Comparison of ENCODE assay signal across 9 cellular contexts in the genomic region with DNA sequence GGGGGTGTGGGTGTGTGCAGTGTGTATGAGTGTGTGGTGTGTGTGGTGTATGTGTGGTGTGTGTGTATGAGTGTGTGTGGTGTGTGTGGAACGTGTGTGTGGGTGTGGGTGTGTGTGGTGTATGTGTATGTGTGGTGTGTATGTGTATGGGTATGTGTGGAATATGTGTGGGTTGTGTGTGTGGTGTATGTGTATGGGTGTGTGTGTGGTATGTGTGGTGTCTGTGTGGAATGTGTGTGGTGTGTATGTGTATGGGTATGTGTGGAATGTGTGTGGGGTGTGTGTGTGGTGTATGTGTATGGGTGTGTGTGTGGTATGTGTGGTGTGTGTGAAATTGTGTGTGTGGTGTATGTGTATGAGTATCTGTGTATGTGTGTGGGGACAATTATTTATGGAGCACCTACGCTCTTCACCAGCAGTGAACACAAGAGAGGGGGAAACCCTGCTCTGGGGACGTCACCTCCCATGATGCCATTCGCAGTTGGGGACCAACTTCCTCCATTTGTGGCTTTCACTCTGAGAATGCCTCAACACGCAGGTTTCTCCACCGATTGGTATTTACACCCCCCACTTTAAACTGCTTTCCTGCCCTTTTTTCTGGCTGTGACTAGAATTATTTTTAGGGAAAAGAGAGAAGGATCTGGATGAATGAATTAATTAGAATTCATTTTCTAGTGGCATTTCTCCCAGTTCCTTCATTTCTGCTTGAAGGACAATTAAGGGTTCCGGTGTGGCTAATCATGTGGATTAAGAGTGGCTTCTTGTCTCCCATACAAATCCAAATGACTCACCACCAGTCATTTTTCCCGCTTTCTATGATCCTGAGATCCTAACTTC.
DNase-seq lines count a peak whose midpoint lies in the region; ATAC-seq, FAIRE-seq and TF ChIP-seq lines count a peak whose summit lies in the region.
"Had no signal": no experiment of that assay in that cellular context is flagged by ENCODE, and none has a peak within 500 bp of the region (broad histone marks: within the 10 kb centered on the region; RNA-seq: fewer than 3 reads in every experiment).

No MANE protein-coding gene starts in this region.

- TF ChIP-seq RAD21 in A549 (conservative IDR thresholded peaks at IDR 0.05 in 1 of 2, IDR thresholded peaks at IDR 0.05 in 1 of 2), result no peak

- H3K4me3 Mint-ChIP-seq in T-helper 2 cell treated with Interferon-gamma antibody and Interleukin-4, amounts not matched to agents 5 μg/mL and 100 μg/mL, for 36 hours, result no peak overlapping the region
- no peak overlapping the region for H3K4me3 Mint-ChIP-seq in Caco-2 (ENCODE audit: unreplicated experiment)

- POLR2A ChIA-PET in A549 (lab: Yijun Ruan, JAX), result no interaction called here
- POLR2A ChIA-PET in Caco-2 (lab: Charles Lee), result no interaction called here

- no peak for TF ChIP-seq POLR2A in A549 (IDR thresholded peaks at IDR 0.05; ENCODE audit: low read length)

- H3K36me3 ChIP-seq in psoas muscle (ENCODE audit: insufficient read depth in 1 of 2, low read depth in 1 of 2) (no peaks in the 10 kb centered on the region), Caco-2 (ENCODE audit: control insufficient read depth, insufficient read depth, low read length) (no peaks in the 10 kb centered on the region)

- H3K4me3 ChIP-seq in A549, result no peak overlapping the region
- H3K4me3 ChIP-seq in psoas muscle, result no peak overlapping the region
- no peak overlapping the region for H3K4me3 ChIP-seq in Caco-2 (ENCODE audit: low read depth, low read length)

- peaks cover 8% of the 10 kb centered on the region for H3K9me3 Mint-ChIP-seq in T-helper 2 cell treated with Interferon-gamma antibody and Interleukin-4, amounts not matched to agents 5 μg/mL and 100 μg/mL, for 36 hours
- no peaks in the 10 kb centered on the region for H3K9me3 Mint-ChIP-seq in Caco-2 (ENCODE audit: unreplicated experiment)

- H3K27me3 Mint-ChIP-seq in T-helper 2 cell treated with Interferon-gamma antibody and Interleukin-4, amounts not matched to agents 5 μg/mL and 100 μg/mL, for 36 hours (ENCODE audit: low read depth), result peaks cover 12% of the 10 kb centered on the region
- H3K27me3 Mint-ChIP-seq in Caco-2 (ENCODE audit: insufficient read depth, unreplicated experiment), result no peaks in the 10 kb centered on the region

- H3K4me1 Mint-ChIP-seq in T-helper 2 cell treated with Interferon-gamma antibody and Interleukin-4, amounts not matched to agents 5 μg/mL and 100 μg/mL, for 36 hours (ENCODE audit: low read depth), result peaks cover 14% of the 10 kb centered on the region
- H3K4me1 Mint-ChIP-seq in Caco-2 (ENCODE audit: low read depth, unreplicated experiment), result no peaks in the 10 kb centered on the region
- H3K4me1 Mint-ChIP-seq: brain had no signal

- no peak overlapping the region for H3K27ac ChIP-seq in A549
- H3K27ac ChIP-seq in psoas muscle, result no peak overlapping the region

- H3K27me3 ChIP-seq in psoas muscle (ENCODE audit: insufficient read depth in 3 of 3, low read length in 2 of 3) (peaks cover 0 to 22% (median 8%) of the 10 kb centered on the region in 3 donors), Caco-2 (replicated peaks; ENCODE audit: control insufficient read depth, insufficient read depth, low read length) (no peaks in the 10 kb centered on the region)

- TF ChIP-seq CTCF in A549 (IDR thresholded peaks at IDR 0.05), result no peak
- TF ChIP-seq CTCF in psoas muscle (IDR thresholded peaks at IDR 0.05), result no peak
- TF ChIP-seq CTCF in Caco-2 (IDR thresholded peaks at IDR 0.05; ENCODE audit: insufficient read depth in 1 of 2, low read depth in 1 of 2, low read length in 1 of 2, severe bottlenecking in 1 of 2, unreplicated experiment in 1 of 2), result no peak

- no TSS peak for BruUV-seq in Caco-2 (replicated peaks; lab: Mats Ljungman, UMichigan)

- 0 out of 3 replicates have a peak, but pooled peaks cover 4% of the 10 kb centered on the region for H3K4me1 ChIP-seq in A549
- H3K4me1 ChIP-seq in psoas muscle, result no peaks in the 10 kb centered on the region
- H3K4me1 ChIP-seq in Caco-2, result no peaks in the 10 kb centered on the region

- no peak overlapping the region for H3K27ac Mint-ChIP-seq in T-helper 2 cell treated with Interferon-gamma antibody and Interleukin-4, amounts not matched to agents 5 μg/mL and 100 μg/mL, for 36 hours
- H3K27ac Mint-ChIP-seq in Caco-2 (ENCODE audit: unreplicated experiment), result no peak overlapping the region

- 81% methylated on average over 8 of the region's 8 CpGs for WGBS in A549 (ENCODE audit: missing lambda C conversion rate)
- 32 to 49% (median 40%) methylated on average over 8 of the region's 8 CpGs for WGBS in psoas muscle, 3 donors

- FAIRE-seq in A549 (lab: Jason Lieb, UNC), result peak; percentile 39

- peaks cover 3% of the 10 kb centered on the region; the same call in 1 of the 3 replicates for H3K9me3 ChIP-seq in A549
- H3K9me3 ChIP-seq in psoas muscle, result no peaks in the 10 kb centered on the region
- no peaks in the 10 kb centered on the region for H3K9me3 ChIP-seq in Caco-2

- CTCF ChIA-PET in A549 (lab: Yijun Ruan, JAX) (no interaction called here), Caco-2 (lab: Charles Lee) (no interaction called here)

- no peak for DNase-seq in A549 (ENCODE audit: low read depth in 1 of 2, low spot score in 1 of 2)
- peak; percentile 85 for DNase-seq in T-helper 2 cell treated with Interferon-gamma antibody and Interleukin-4, amounts not matched to agents 5 μg/mL and 100 μg/mL, for 36 hours (ENCODE audit: low spot score)
- peak; percentile 51 to 58 for DNase-seq in stimulated activated CD8-positive, alpha-beta memory T cell treated with anti-CD3 and anti-CD28 coated beads, Interleukin-7, amount 100 ng/mL, for 4 hours (ENCODE audit: low read depth in 2 of 2)
- no peak for DNase-seq in psoas muscle
- no peak for DNase-seq in Caco-2

- intact Hi-C loops in psoas muscle (cut with DNase I) (loop anchor here in 1 of 2 donors (2.0 kb wide), 1 partner anchor 21 kb away; no protein-coding TSS in a partner anchor), Caco-2 (cut with micrococcal nuclease; ENCODE audit: unreplicated experiment) (no loop called here)

- no peak overlapping the region for H3K4me2 ChIP-seq in A549

- no peak for ATAC-seq in A549
- peak; percentile 86 for ATAC-seq in GM19043 (IDR thresholded peaks at IDR 0.05; ENCODE audit: low read depth, unreplicated experiment)
- peak; percentile 94 for ATAC-seq in HG03135 (IDR thresholded peaks at IDR 0.05; ENCODE audit: unreplicated experiment)
- peak; percentile 64 for ATAC-seq in esophagus mucosa
- ATAC-seq in psoas muscle, result no peak

- no peak for TF ChIP-seq EP300 in A549 (IDR thresholded peaks at IDR 0.05)

- no peaks in the 10 kb centered on the region for H3K36me3 Mint-ChIP-seq in T-helper 2 cell treated with Interferon-gamma antibody and Interleukin-4, amounts not matched to agents 5 μg/mL and 100 μg/mL, for 36 hours (ENCODE audit: low read depth)
- no peaks in the 10 kb centered on the region for H3K36me3 Mint-ChIP-seq in Caco-2 (ENCODE audit: insufficient read depth, unreplicated experiment)
- H3K36me3 Mint-ChIP-seq: brain had no signal

TF ChIP-seq in A549, 52 proteins besides CTCF, POLR2A, EP300 and RAD21 (continues in another document):
- no peak for TF ChIP-seq FOSB (CRISPR knock-in tag; IDR thresholded peaks at IDR 0.05)
- TF ChIP-seq CHD2 (IDR thresholded peaks at IDR 0.05; ENCODE audit: low read length, partially characterized antibody), result no peak
- TF ChIP-seq, protein P1, sequence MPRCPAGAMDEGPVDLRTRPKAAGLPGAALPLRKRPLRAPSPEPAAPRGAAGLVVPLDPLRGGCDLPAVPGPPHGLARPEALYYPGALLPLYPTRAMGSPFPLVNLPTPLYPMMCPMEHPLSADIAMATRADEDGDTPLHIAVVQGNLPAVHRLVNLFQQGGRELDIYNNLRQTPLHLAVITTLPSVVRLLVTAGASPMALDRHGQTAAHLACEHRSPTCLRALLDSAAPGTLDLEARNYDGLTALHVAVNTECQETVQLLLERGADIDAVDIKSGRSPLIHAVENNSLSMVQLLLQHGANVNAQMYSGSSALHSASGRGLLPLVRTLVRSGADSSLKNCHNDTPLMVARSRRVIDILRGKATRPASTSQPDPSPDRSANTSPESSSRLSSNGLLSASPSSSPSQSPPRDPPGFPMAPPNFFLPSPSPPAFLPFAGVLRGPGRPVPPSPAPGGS (IDR thresholded peaks at IDR 0.05), result no peak
- no peak for TF ChIP-seq ZFP36 (IDR thresholded peaks at IDR 0.05; ENCODE audit: borderline replicate concordance, partially characterized antibody)
- no peak for TF ChIP-seq HOXA7 (CRISPR knock-in tag; IDR thresholded peaks at IDR 0.05)
- TF ChIP-seq, protein P2, sequence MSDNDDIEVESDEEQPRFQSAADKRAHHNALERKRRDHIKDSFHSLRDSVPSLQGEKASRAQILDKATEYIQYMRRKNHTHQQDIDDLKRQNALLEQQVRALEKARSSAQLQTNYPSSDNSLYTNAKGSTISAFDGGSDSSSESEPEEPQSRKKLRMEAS (IDR thresholded peaks at IDR 0.05), result no peak
- TF ChIP-seq ZSCAN20 (CRISPR knock-in tag; IDR thresholded peaks at IDR 0.05), result no peak
- no peak for TF ChIP-seq POLR2AphosphoS2 (conservative IDR thresholded peaks at IDR 0.05; ENCODE audit: low read length)
- TF ChIP-seq, protein P3, sequence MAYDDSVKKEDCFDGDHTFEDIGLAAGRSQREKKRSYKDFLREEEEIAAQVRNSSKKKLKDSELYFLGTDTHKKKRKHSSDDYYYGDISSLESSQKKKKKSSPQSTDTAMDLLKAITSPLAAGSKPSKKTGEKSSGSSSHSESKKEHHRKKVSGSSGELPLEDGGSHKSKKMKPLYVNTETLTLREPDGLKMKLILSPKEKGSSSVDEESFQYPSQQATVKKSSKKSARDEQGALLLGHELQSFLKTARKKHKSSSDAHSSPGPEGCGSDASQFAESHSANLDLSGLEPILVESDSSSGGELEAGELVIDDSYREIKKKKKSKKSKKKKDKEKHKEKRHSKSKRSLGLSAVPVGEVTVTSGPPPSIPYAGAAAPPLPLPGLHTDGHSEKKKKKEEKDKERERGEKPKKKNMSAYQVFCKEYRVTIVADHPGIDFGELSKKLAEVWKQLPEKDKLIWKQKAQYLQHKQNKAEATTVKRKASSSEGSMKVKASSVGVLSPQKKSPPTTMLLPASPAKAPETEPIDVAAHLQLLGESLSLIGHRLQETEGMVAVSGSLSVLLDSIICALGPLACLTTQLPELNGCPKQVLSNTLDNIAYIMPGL (CRISPR knock-in tag; IDR thresholded peaks at IDR 0.05; ENCODE audit: borderline replicate concordance), result no peak
- TF ChIP-seq MYC (IDR thresholded peaks at IDR 0.05; ENCODE audit: borderline replicate concordance, low read length), result no peak
- no peak for TF ChIP-seq KDM5A (IDR thresholded peaks at IDR 0.05)
- no peak for TF ChIP-seq CBX8 (IDR thresholded peaks at IDR 0.05)
- TF ChIP-seq BHLHE40 (IDR thresholded peaks at IDR 0.05; ENCODE audit: low read depth, low read length), result no peak

Comparison
In these comparisons a context has a peak if more than half of its experiments do, and no peak if none do; other contexts are left out.
1. ATAC-seq: peak in GM19043 (single experiment), HG03135 (single experiment) and esophagus mucosa (single experiment); none in A549 (0 of 2) and psoas muscle (0 of 4).
2. DNase-seq: peak in T-helper 2 cell treated with Interferon-gamma antibody and Interleukin-4, amounts not matched to agents 5 μg/mL and 100 μg/mL, for 36 hours (single experiment) and stimulated activated CD8-positive, alpha-beta memory T cell treated with anti-CD3 and anti-CD28 coated beads, Interleukin-7, amount 100 ng/mL, for 4 hours (2 of 2); none in A549 (0 of 2), psoas muscle (0 of 2) and Caco-2 (0 of 2).